ENCODE assay signal across 31 cellular contexts in genomic region chr9:122059214-122059978, GRCh38.
"Had no signal": no experiment of that assay in that cellular context is flagged by ENCODE, and none has a peak within 500 bp of the region (broad histone marks: within the 10 kb centered on the region; RNA-seq: fewer than 3 reads in every experiment).

No MANE protein-coding gene starts in this region.

- H3K4me2 ChIP-seq: PC-9 had no signal

- H3K27me3 Mint-ChIP-seq: activated CD4-positive, alpha-beta memory T cell treated with anti-CD3 and anti-CD28 coated beads for 36 hours; activated naive CD4-positive, alpha-beta T cell treated with anti-CD3 and anti-CD28 coated beads, Interleukin-2, amount 10 ng/mL, durations not matched to agents 7 days and 5 days; activated naive CD8-positive, alpha-beta T cell; activated naive CD8-positive, alpha-beta T cell treated with anti-CD3 and anti-CD28 coated beads, Interleukin-2, amount 50 U/mL, for 24 hours; central memory CD8-positive, alpha-beta T cell; T-cell had no signal

- H3K36me3 Mint-ChIP-seq: activated CD4-positive, alpha-beta memory T cell treated with anti-CD3 and anti-CD28 coated beads for 36 hours; activated naive CD4-positive, alpha-beta T cell treated with anti-CD3 and anti-CD28 coated beads, Interleukin-2, amount 10 ng/mL, durations not matched to agents 7 days and 5 days had no signal

- H3K9me3 Mint-ChIP-seq: activated B cell treated with CpG ODN at 0.5 μM for 24 hours; activated CD4-positive, alpha-beta memory T cell treated with anti-CD3 and anti-CD28 coated beads for 36 hours; activated naive CD4-positive, alpha-beta T cell treated with anti-CD3 and anti-CD28 coated beads, Interleukin-2, amount 10 ng/mL, durations not matched to agents 7 days and 5 days; activated naive CD8-positive, alpha-beta T cell treated with anti-CD3 and anti-CD28 coated beads, Interleukin-2, amount 50 U/mL, for 24 hours; central memory CD8-positive, alpha-beta T cell; T-cell had no signal

- H3K4me3 ChIP-seq: PC-9 had no signal

- H3K27ac ChIP-seq: brain microvascular endothelial cell, PC-9, RWPE1, VCaP had no signal

- H3K36me3 ChIP-seq: brain microvascular endothelial cell had no signal

- DNase-seq: activated B cell treated with CpG ODN at 0.5 μM for 24 hours; activated CD4-positive, alpha-beta memory T cell treated with anti-CD3 and anti-CD28 coated beads for 36 hours; activated CD4-positive, alpha-beta T cell treated with anti-CD3 and anti-CD28 coated beads for 4 hours; activated CD4-positive, alpha-beta T cell treated with anti-CD3 and anti-CD28 coated beads, Interleukin-2, amount 50 U/mL, for 1 hour; activated CD4-positive, CD25-positive, alpha-beta regulatory T cell treated with anti-CD3 and anti-CD28 coated beads, Interleukin-2, amount 50 U/mL, for 72 hours; activated CD8-positive, alpha-beta memory T cell treated with anti-CD3 and anti-CD28 coated beads, Interleukin-2, amount 50 U/mL, for 4 hours; activated effector memory CD4-positive, alpha-beta T cell treated with Interleukin-2 at 50 U/mL for 16 hours; activated naive CD4-positive, alpha-beta T cell treated with anti-CD3 and anti-CD28 coated beads, Interleukin-2, amount 10 ng/mL, durations not matched to agents 7 days and 5 days; activated naive CD8-positive, alpha-beta T cell treated with anti-CD3 and anti-CD28 coated beads, Interleukin-2, amount 50 U/mL, for 24 hours; activated T-cell treated with anti-CD3 and anti-CD28 coated beads for 4 hours; activated T-cell treated with anti-CD3 and anti-CD28 coated beads, Interleukin-2, amount 50 U/mL, for 48 hours; aorta; brain microvascular endothelial cell; NCI-H1092 treated with DMSO at 0.1 percent for 48 hours; NCI-H187; NCI-H2029 treated with DMSO at 0.1 percent for 48 hours; NCI-H2227 treated with DMSO at 0.1 percent for 48 hours; NCI-H446; NCI-H510A treated with DMSO at 0.1 percent for 48 hours; NCI-H526 treated with DMSO at 0.1 percent for 48 hours; NCI-H774; PC-9; SIG-M5; T-cell; T-helper 2 cell; T-helper 9 cell had no signal

- H2AFZ ChIP-seq: PC-9 had no signal

- H3K4me1 Mint-ChIP-seq: activated B cell treated with CpG ODN at 0.5 μM for 24 hours; activated naive CD4-positive, alpha-beta T cell treated with anti-CD3 and anti-CD28 coated beads, Interleukin-2, amount 10 ng/mL, durations not matched to agents 7 days and 5 days; central memory CD8-positive, alpha-beta T cell had no signal

- H3K27me3 ChIP-seq: brain microvascular endothelial cell had no signal

- H3K4me3 Mint-ChIP-seq: activated B cell treated with CpG ODN at 0.5 μM for 24 hours; activated CD4-positive, alpha-beta memory T cell treated with anti-CD3 and anti-CD28 coated beads for 36 hours; activated naive CD4-positive, alpha-beta T cell treated with anti-CD3 and anti-CD28 coated beads, Interleukin-2, amount 10 ng/mL, durations not matched to agents 7 days and 5 days; activated naive CD8-positive, alpha-beta T cell; activated naive CD8-positive, alpha-beta T cell treated with anti-CD3 and anti-CD28 coated beads, Interleukin-2, amount 50 U/mL, for 24 hours; central memory CD8-positive, alpha-beta T cell; T-cell had no signal

- ATAC-seq: activated naive CD8-positive, alpha-beta T cell treated with anti-CD3 and anti-CD28 coated beads, Interleukin-2, amount 50 U/mL, for 24 hours; Right ventricle myocardium inferior; T-cell had no signal

- H3K27ac Mint-ChIP-seq: activated B cell treated with CpG ODN at 0.5 μM for 24 hours; activated CD4-positive, alpha-beta memory T cell treated with anti-CD3 and anti-CD28 coated beads for 36 hours; activated naive CD8-positive, alpha-beta T cell; activated naive CD8-positive, alpha-beta T cell treated with anti-CD3 and anti-CD28 coated beads, Interleukin-2, amount 50 U/mL, for 24 hours; T-cell had no signal
